22 cellular contexts compared by ENCODE assay signal in genomic region chr4:6324461-6324998, GRCh38. TPM values are rescaled to one million over a fixed set of nuclear protein-coding genes. Genes with fewer than 3 reads are reported as not detected.
DNase-seq lines count a peak whose midpoint lies in the region; ATAC-seq and TF ChIP-seq lines count a peak whose summit lies in the region.
"Had no signal": no experiment of that assay in that cellular context is flagged by ENCODE, and none has a peak within 500 bp of the region (broad histone marks: within the 10 kb centered on the region; RNA-seq: fewer than 3 reads in every experiment).

No MANE protein-coding gene starts in this region.

- H3K4me2 ChIP-seq in mesenchymal stem cell (ENCODE audit: low read length, poor library complexity, severe bottlenecking), result peak overlapping the region; percentile 29
- H3K4me2 ChIP-seq: KMS-11 had no signal

- H3K9me3 ChIP-seq in heart left ventricle (peaks cover 0 to 7% (median 0%) of the 10 kb centered on the region in 12 donors), mesenchymal stem cell (ENCODE audit: control insufficient read depth, low read length) (peaks cover 5% of the 10 kb centered on the region)

- H3K79me1 ChIP-seq in mesenchymal stem cell (replicated peaks; ENCODE audit: low read length, poor library complexity, severe bottlenecking), result no peaks in the 10 kb centered on the region

- H3K36me3 ChIP-seq in heart left ventricle, result no peaks in the 10 kb centered on the region
- H3K36me3 ChIP-seq in mesenchymal stem cell (ENCODE audit: control insufficient read depth in 1 of 2, insufficient read depth in 2 of 2, low read depth in 1 of 2, low read length in 2 of 2), result peaks cover 0 to 4% of the 10 kb centered on the region in 2 experiments

- ATAC-seq in heart left ventricle (no peak), Right ventricle myocardium inferior (no peak), GM21717 (IDR thresholded peaks at IDR 0.05; ENCODE audit: unreplicated experiment) (no peak), HG03460 (IDR thresholded peaks at IDR 0.05; ENCODE audit: unreplicated experiment) (no peak)
- ATAC-seq: activated CD8-positive, alpha-beta T cell treated with anti-CD3 and anti-CD28 coated beads, Interleukin-2, amount 10 ng/mL, durations not matched to agents 7 days and 5 days; stimulated activated naive CD8-positive, alpha-beta T cell treated with anti-CD3 and anti-CD28 coated beads, Interleukin-15, Interleukin-2, amounts not matched to agents 100 U/mL and 50 U/mL, for 24 hours had no signal

- no peak for TF ChIP-seq POLR2A in heart left ventricle (IDR thresholded peaks at IDR 0.05)

- H3K4me3 ChIP-seq in heart left ventricle, result peak overlapping the region in 2 of 12 donors; percentile 7 to 16
- H3K4me3 ChIP-seq in dorsolateral prefrontal cortex, result no peak overlapping the region
- no peak overlapping the region for H3K4me3 ChIP-seq in mesenchymal stem cell (ENCODE audit: insufficient read depth in 1 of 2, low read depth in 1 of 2, low read length in 2 of 2)

- no peak overlapping the region for H3K9ac ChIP-seq in mesenchymal stem cell (ENCODE audit: low read length)
- H3K9ac ChIP-seq: KMS-11 had no signal

- H2BK120ac ChIP-seq in mesenchymal stem cell (ENCODE audit: low read depth, low read length), result no peak overlapping the region

- peaks cover 0 to 10% (median 1%) of the 10 kb centered on the region in 12 donors for H3K4me1 ChIP-seq in heart left ventricle
- H3K4me1 ChIP-seq in mesenchymal stem cell (ENCODE audit: control insufficient read depth, insufficient read depth, low read depth, low read length), result peaks cover 33% of the 10 kb centered on the region
- H3K4me1 ChIP-seq: foreskin keratinocyte had no signal

- H3K27ac ChIP-seq in heart left ventricle (peak overlapping the region in 11 of 12 donors; percentile 46 to 86 (median 77)), dorsolateral prefrontal cortex (peak overlapping the region in 39 of 59 donors; percentile 9 to 79 (median 59)), mesenchymal stem cell (ENCODE audit: low read length, poor library complexity, severe bottlenecking) (no peak overlapping the region), temporal lobe (ENCODE audit: low read depth, low read length) (peak overlapping the region; percentile 24)
- H3K27ac ChIP-seq: epithelial cell of prostate, foreskin keratinocyte, KMS-11 had no signal

- no peak overlapping the region for H3K4ac ChIP-seq in mesenchymal stem cell (ENCODE audit: low read depth in 1 of 2, low read length in 2 of 2)

- H2AK5ac ChIP-seq in mesenchymal stem cell (ENCODE audit: low read length, severe bottlenecking), result no peak overlapping the region

- TF ChIP-seq CTCF in heart left ventricle (IDR thresholded peaks at IDR 0.05), result no peak
- no peak for TF ChIP-seq CTCF in dorsolateral prefrontal cortex (IDR thresholded peaks at IDR 0.05 in 54 of 56, conservative IDR thresholded peaks at IDR 0.05 in 2 of 56; ENCODE audit: low read depth in 1 of 56, partially characterized antibody in 56 of 56)

- no peak overlapping the region for H4K91ac ChIP-seq in mesenchymal stem cell (ENCODE audit: low read length)

- no peak overlapping the region for H3K23ac ChIP-seq in mesenchymal stem cell (ENCODE audit: low read length in 2 of 2)

- H3K14ac ChIP-seq in mesenchymal stem cell (ENCODE audit: low read length in 2 of 2), result no peak overlapping the region

- H3K27me3 ChIP-seq in heart left ventricle (peaks cover 0 to 9% (median 0%) of the 10 kb centered on the region in 9 donors), dorsolateral prefrontal cortex (no peaks in the 10 kb centered on the region), mesenchymal stem cell (ENCODE audit: control insufficient read depth in 1 of 2, insufficient read depth in 1 of 2, low read length in 2 of 2) (peaks cover 22 to 86% of the 10 kb centered on the region in 2 experiments)
- H3K27me3 ChIP-seq: foreskin keratinocyte had no signal

- H2AFZ ChIP-seq in mesenchymal stem cell (ENCODE audit: low read depth, low read length), result no peak overlapping the region

- no peak overlapping the region for H2BK15ac ChIP-seq in mesenchymal stem cell (ENCODE audit: low read depth, poor library complexity, severe bottlenecking)

- no peak overlapping the region for H2BK5ac ChIP-seq in mesenchymal stem cell (ENCODE audit: low read depth, low read length, poor library complexity, severe bottlenecking)

- peak in 2 of 5 donors; percentile 35 to 47 for DNase-seq in heart left ventricle
- no peak for DNase-seq in Right ventricle myocardium inferior (ENCODE audit: missing footprints)
- no peak for DNase-seq in dorsolateral prefrontal cortex
- no peak for DNase-seq in mesenchymal stem cell
- no peak for DNase-seq in SIG-M5 (lab: John Stamatoyannopoulos, UW)
- DNase-seq: activated CD4-positive, alpha-beta T cell treated with anti-CD3 and anti-CD28 coated beads for 1 hour; activated gamma-delta T cell treated with Interleukin-2 at 50 U/mL for 16 hours; activated T-cell treated with anti-CD3 and anti-CD28 coated beads, Interleukin-2, amount 50 U/mL, for 1 hour; DND-41; NCI-H187 treated with DMSO at 0.1 percent for 48 hours; SHP77; stimulated activated CD4-positive, alpha-beta T cell treated with anti-CD3 and anti-CD28 coated beads, Interleukin-4, amount 100 ng/mL, for 1 hour; stimulated activated naive CD8-positive, alpha-beta T cell treated with anti-CD3 and anti-CD28 coated beads, Interleukin-15, Interleukin-2, amounts not matched to agents 100 U/mL and 50 U/mL, for 24 hours; T-helper 1 cell; trophoblast cell had no signal

- no peak overlapping the region for H3K18ac ChIP-seq in mesenchymal stem cell (ENCODE audit: low read depth in 1 of 2, low read length in 2 of 2)

- H4K8ac ChIP-seq in mesenchymal stem cell (ENCODE audit: low read length), result no peak overlapping the region

- no peak overlapping the region for H2BK12ac ChIP-seq in mesenchymal stem cell (ENCODE audit: low read length in 2 of 2)

- 38 to 50% (median 41%) methylated on average over 15 of the region's 15 CpGs for WGBS in heart left ventricle, 4 donors
- 57% methylated on average over 15 of the region's 15 CpGs for WGBS in mesenchymal stem cell

- intact Hi-C loops in heart left ventricle (cut with DNase I) (no loop called here), Right ventricle myocardium inferior (cut with DNase I) (no loop called here), dorsolateral prefrontal cortex (cut with DNase I) (no loop called here)

RNA-seq across cellular contexts. Expression of gene WFS1, which starts 54.9 kb away (rescaled TPM):
- total RNA-seq in heart left ventricle, result 100 to 1,000 TPM in 2 of 9 donors, 10 to 100 TPM in 7; 55.5 to 202 (median 74.7) TPM
- polyA plus RNA-seq in heart left ventricle, result 10 to 100 TPM; 44.8 to 62.1 TPM
- 88.4 TPM for total RNA-seq in Right ventricle myocardium inferior
- total RNA-seq in dorsolateral prefrontal cortex, result 100 to 1,000 TPM in 2 of 120 experiments, 10 to 100 TPM in 118; 39.0 to 119 (median 62.4) TPM
- polyA plus RNA-seq in mesenchymal stem cell (2013, experiment 1 of 2), result 34.5 TPM
- polyA plus RNA-seq in mesenchymal stem cell (2013, experiment 2 of 2), result 32.5 TPM
- 4.9 TPM for total RNA-seq in temporal lobe
